11 cellular contexts compared by ENCODE assay signal in the genomic region with DNA sequence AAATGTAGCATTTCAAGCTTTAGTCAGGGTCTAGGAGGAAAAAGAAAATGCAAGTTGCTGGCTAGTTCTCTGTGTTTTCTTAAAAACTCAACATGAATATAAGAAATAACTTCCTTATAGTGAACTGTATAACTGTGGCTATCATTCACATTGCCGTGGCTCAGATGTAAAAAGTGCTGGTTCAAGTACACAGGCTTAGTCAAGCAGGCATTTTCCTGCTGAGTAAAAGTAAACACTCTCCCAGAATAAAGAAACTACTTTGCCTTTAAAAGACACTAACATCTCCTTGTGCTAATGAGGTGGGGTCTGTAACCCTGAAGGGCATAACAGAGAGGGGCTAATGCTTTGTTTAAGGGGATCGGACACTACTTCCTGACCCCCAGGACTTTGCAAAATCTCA. TPM values are rescaled to one million over a fixed set of nuclear protein-coding genes. Genes with fewer than 3 reads are reported as not detected.
DNase-seq lines count a peak whose midpoint lies in the region; ATAC-seq, FAIRE-seq and TF ChIP-seq lines count a peak whose summit lies in the region.
"Had no signal": no experiment of that assay in that cellular context is flagged by ENCODE, and none has a peak within 500 bp of the region (broad histone marks: within the 10 kb centered on the region; RNA-seq: fewer than 3 reads in every experiment).

No MANE protein-coding gene starts in this region.

- H3K4me3 ChIP-seq in AG04450 (ENCODE audit: low read depth, low read length) (peak overlapping the region; percentile 38), HAP-1 (peak overlapping the region; percentile 8), astrocyte (ENCODE audit: insufficient read depth, low read depth, low read length) (peak overlapping the region; percentile 45), mesendoderm (ENCODE audit: low read length) (no peak overlapping the region), pancreas (no peak overlapping the region)

- H2BK120ac ChIP-seq in mesendoderm (ENCODE audit: low read depth, low read length) = no peak overlapping the region

- peaks cover 69% of the 10 kb centered on the region for H3K36me3 ChIP-seq in HAP-1 (replicated peaks)
- H3K36me3 ChIP-seq in astrocyte (ENCODE audit: insufficient read depth, low read length) = peaks cover 38% of the 10 kb centered on the region
- H3K36me3 ChIP-seq in mesendoderm (ENCODE audit: control insufficient read depth, insufficient read depth, low read length) = peaks cover 2% of the 10 kb centered on the region
- H3K36me3 ChIP-seq in pancreas = no peaks in the 10 kb centered on the region

- no peaks in the 10 kb centered on the region; the same call in 1 of the 2 replicates for H3K9me3 ChIP-seq in AG04450 (ENCODE audit: control insufficient read depth, insufficient read depth, low read length)
- no peaks in the 10 kb centered on the region for H3K9me3 ChIP-seq in HAP-1
- H3K9me3 ChIP-seq in astrocyte (ENCODE audit: insufficient read depth, low read depth, low read length) = no peaks in the 10 kb centered on the region
- no peaks in the 10 kb centered on the region for H3K9me3 ChIP-seq in pancreas

- H3K4me1 ChIP-seq in HAP-1 = peaks cover 40% of the 10 kb centered on the region
- H3K4me1 ChIP-seq in astrocyte (ENCODE audit: insufficient read depth, low read length) = peaks cover 37% of the 10 kb centered on the region
- peaks cover 3% of the 10 kb centered on the region for H3K4me1 ChIP-seq in mesendoderm (ENCODE audit: control insufficient read depth, low read depth, low read length)
- H3K4me1 ChIP-seq in pancreas = peaks cover 14 to 32% (median 16%) of the 10 kb centered on the region in 3 donors

- no CpG with 5 or more reads among the region's 2 CpGs for WGBS in mesendoderm (ENCODE audit: extremely low coverage, insufficient coverage, low lambda C conversion rate)
- 48 to 52% methylated on average over 2 of the region's 2 CpGs for WGBS in pancreas, 2 donors

- no peak overlapping the region for H4K8ac ChIP-seq in mesendoderm (ENCODE audit: low read depth, low read length)

- H3K4me2 ChIP-seq in astrocyte (ENCODE audit: low read length) (peak overlapping the region; percentile 92), mesendoderm (ENCODE audit: low read length) (no peak overlapping the region)

- ATAC-seq in pancreas (no peak), HG03520 (IDR thresholded peaks at IDR 0.05; ENCODE audit: unreplicated experiment) (no peak)

- no peak overlapping the region for H2AFZ ChIP-seq in astrocyte (ENCODE audit: low read depth, low read length)

- peak overlapping the region; percentile 92 for H3K4me3 Mint-ChIP-seq in astrocyte (ENCODE audit: unreplicated experiment)

- no peak overlapping the region for H3K56ac ChIP-seq in mesendoderm (ENCODE audit: low read length)

- H3K18ac ChIP-seq in mesendoderm (ENCODE audit: low read length) = no peak overlapping the region

- H3K27me3 ChIP-seq in AG04450 (ENCODE audit: control insufficient read depth, insufficient read depth, low read length) (no peaks in the 10 kb centered on the region), HAP-1 (ENCODE audit: low read depth) (no peaks in the 10 kb centered on the region), astrocyte (ENCODE audit: insufficient read depth, low read length) (no peaks in the 10 kb centered on the region), mesendoderm (ENCODE audit: insufficient read depth, low read length, poor library complexity) (no peaks in the 10 kb centered on the region), pancreas (no peaks in the 10 kb centered on the region)

- POLR2A ChIA-PET in AG04450 (lab: Yijun Ruan, JAX) = no interaction called here

- peaks cover 64% of the 10 kb centered on the region for H4K20me1 ChIP-seq in astrocyte (ENCODE audit: insufficient read depth, low read length)

- H3K27ac ChIP-seq in AG04450 (ENCODE audit: low read depth, low read length) (no peak overlapping the region), astrocyte (ENCODE audit: low read depth, low read length) (peak overlapping the region; percentile 29), mesendoderm (ENCODE audit: low read depth, low read length) (no peak overlapping the region), pancreas (peak overlapping the region in 1 of 4 donors; percentile 28)

- H4K5ac ChIP-seq in mesendoderm (ENCODE audit: low read length) = no peak overlapping the region

- no peaks in the 10 kb centered on the region for H3K9me3 Mint-ChIP-seq in astrocyte (ENCODE audit: unreplicated experiment)

- H3K4ac ChIP-seq in mesendoderm (ENCODE audit: low read depth, low read length) = no peak overlapping the region

- peaks cover 17% of the 10 kb centered on the region for H3K79me1 ChIP-seq in mesendoderm (ENCODE audit: low read length)

- no peak for FAIRE-seq in astrocyte (lab: Jason Lieb, UNC)
- FAIRE-seq in pancreas (lab: Jason Lieb, UNC) = no peak

- no peak overlapping the region for H2BK15ac ChIP-seq in mesendoderm (replicated peaks; ENCODE audit: low read depth)

- peak overlapping the region; percentile 71 for H3K9ac ChIP-seq in astrocyte (ENCODE audit: low read length)
- peak overlapping the region; percentile 15 for H3K9ac ChIP-seq in mesendoderm (ENCODE audit: low read length)

- CTCF ChIA-PET in AG04450 (lab: Charles Lee) = interaction anchor here (0.9 to 2.0 kb wide), 2 partner anchors 58 to 158 kb away, joined by 3 to 9 read pairs; no protein-coding TSS in a partner anchor

- peaks cover 44% of the 10 kb centered on the region for H3K4me1 Mint-ChIP-seq in astrocyte (ENCODE audit: low read depth, unreplicated experiment)

- no peak overlapping the region for H2BK5ac ChIP-seq in mesendoderm (ENCODE audit: low read length)

- no peak overlapping the region for H2AK5ac ChIP-seq in mesendoderm (ENCODE audit: low read length)

- in situ Hi-C loops in HAP-1 (cut with MboI; ENCODE audit: low sequenced_read_pairs) = loop anchor here (25.0 kb wide), 1 partner anchor 908 kb away; a partner anchor contains a TSS

- no peak overlapping the region for H3K23ac ChIP-seq in mesendoderm (ENCODE audit: low read length)

- no peak for DNase-seq in AG04450 (ENCODE audit: low read depth, low spot score)
- no peak for DNase-seq in HAP-1 (ENCODE audit: low spot score in 2 of 2)
- no peak for DNase-seq in astrocyte (ENCODE audit: low read depth)
- DNase-seq in mesendoderm = no peak
- DNase-seq in H4 (ENCODE audit: low spot score) = no peak
- no peak for DNase-seq in pancreas
- no peak for DNase-seq in NCI-H1417 treated with DMSO at 0.1 percent for 48 hours (lab: John Stamatoyannopoulos, UW)
- DNase-seq: activated gamma-delta T cell, head of caudate nucleus, SIG-M5 had no signal

- intact Hi-C loops in pancreas (cut with DNase I) = no loop called here

- no peak overlapping the region for H3K27ac Mint-ChIP-seq in astrocyte (ENCODE audit: unreplicated experiment)

- H3K27me3 Mint-ChIP-seq in astrocyte (ENCODE audit: low read depth, unreplicated experiment) = no peaks in the 10 kb centered on the region

- H3K36me3 Mint-ChIP-seq in astrocyte (ENCODE audit: low read depth, unreplicated experiment) = peaks cover 10% of the 10 kb centered on the region

- H3K79me2 ChIP-seq in astrocyte (ENCODE audit: insufficient read depth, low read length) = peaks cover 82% of the 10 kb centered on the region
- H3K79me2 ChIP-seq in mesendoderm (ENCODE audit: control insufficient read depth, insufficient read depth, low read length) = peaks cover 12% of the 10 kb centered on the region

- TF ChIP-seq CTCF in AG04450 (IDR thresholded peaks at IDR 0.05; ENCODE audit: low read depth, low read length) (no peak), astrocyte (IDR thresholded peaks at IDR 0.05; ENCODE audit: insufficient read depth, low read depth, low read length) (no peak), pancreas (IDR thresholded peaks at IDR 0.05) (no peak)

RNA-seq across cellular contexts. Expression of a gene that starts 3.3 kb away (rescaled TPM):
- polyA plus RNA-seq in AG04450 (2011; rRNA removed) = 70.8 and 84.3 TPM in 2 replicates
- 9.6 and 11.4 TPM in 2 replicates for polyA minus RNA-seq in AG04450 (2011; rRNA and poly(A)+ RNA removed)
- 91.0 and 94.4 TPM in 2 replicates for total RNA-seq in astrocyte
- 61.1 TPM for polyA plus RNA-seq in mesendoderm (2013, experiment 1 of 2)
- 59.6 TPM for polyA plus RNA-seq in mesendoderm (2013, experiment 2 of 2)
- total RNA-seq in H4 (2014; rRNA removed; shearing (Covaris generic)) = 45.0 and 50.5 TPM in 2 replicates
- total RNA-seq in pancreas = 10 to 100 TPM; 11.2 to 28.2 (median 21.7) TPM
- 10 to 100 TPM; 25.5 to 38.0 TPM for polyA plus RNA-seq in pancreas

RNA-seq across cellular contexts. Expression of a gene that starts 9.6 kb away (rescaled TPM):
- polyA plus RNA-seq in AG04450 (2011; rRNA removed) (not detected in 2 replicates), pancreas (1 to 10 TPM in 1 of 2 donors, under 1 TPM in 1; 0.15 to 1.2 TPM)
- polyA minus RNA-seq in AG04450 (2011; rRNA and poly(A)+ RNA removed) = not detected in 2 replicates
- total RNA-seq in astrocyte (not detected in 2 replicates), pancreas (under 1 TPM in 5 of 6 donors, not detected in 1; 0.04 to 0.21 (median 0.09) TPM)
- not detected for polyA plus RNA-seq in mesendoderm (2013, experiment 1 of 2)
- polyA plus RNA-seq in mesendoderm (2013, experiment 2 of 2) = not detected
- not detected in 2 replicates for total RNA-seq in H4 (2014; rRNA removed; shearing (Covaris generic))

RNA-seq across cellular contexts. Expression of a gene that starts 13.8 kb away (rescaled TPM):
- polyA plus RNA-seq in AG04450 (2011; rRNA removed) (51.7 and 58.2 TPM in 2 replicates), pancreas (10 to 100 TPM in 1 of 2 donors, 1 to 10 TPM in 1; 8.4 to 24.9 TPM)
- polyA minus RNA-seq in AG04450 (2011; rRNA and poly(A)+ RNA removed) = 50.3 and 58.5 TPM in 2 replicates
- total RNA-seq in astrocyte (55.1 and 68.8 TPM in 2 replicates), pancreas (10 to 100 TPM; 12.6 to 23.2 (median 18.9) TPM)
- polyA plus RNA-seq in mesendoderm (2013, experiment 1 of 2) = 23.0 TPM
- 24.1 TPM for polyA plus RNA-seq in mesendoderm (2013, experiment 2 of 2)
- 46.9 and 53.4 TPM in 2 replicates for total RNA-seq in H4 (2014; rRNA removed; shearing (Covaris generic))

RNA-seq across cellular contexts. Expression of a gene that starts 21.8 kb away (rescaled TPM):
- polyA plus RNA-seq in AG04450 (2011; rRNA removed) (141 and 156 TPM in 2 replicates), pancreas (10 to 100 TPM; 51.3 to 88.2 TPM)
- polyA minus RNA-seq in AG04450 (2011; rRNA and poly(A)+ RNA removed) = 67.9 and 73.2 TPM in 2 replicates
- total RNA-seq in astrocyte (112 and 126 TPM in 2 replicates), pancreas (100 to 1,000 TPM in 1 of 6 donors, 10 to 100 TPM in 5; 33.7 to 107 (median 43.4) TPM)
- 21.7 TPM for polyA plus RNA-seq in mesendoderm (2013, experiment 1 of 2)
- polyA plus RNA-seq in mesendoderm (2013, experiment 2 of 2) = 22.0 TPM
- 0.17 and 0.18 TPM in 2 replicates for total RNA-seq in H4 (2014; rRNA removed; shearing (Covaris generic))

RNA-seq across cellular contexts. Expression of a gene that starts 47.8 kb away (rescaled TPM):
- polyA plus RNA-seq in AG04450 (2011; rRNA removed) (69.6 and 79.9 TPM in 2 replicates), pancreas (10 to 100 TPM; 41.7 to 66.4 TPM)
- 57.0 and 62.3 TPM in 2 replicates for polyA minus RNA-seq in AG04450 (2011; rRNA and poly(A)+ RNA removed)
- total RNA-seq in astrocyte (56.7 and 70.4 TPM in 2 replicates), pancreas (10 to 100 TPM; 17.3 to 42.3 (median 25.2) TPM)
- polyA plus RNA-seq in mesendoderm (2013, experiment 1 of 2) = 54.9 TPM
- 53.5 TPM for polyA plus RNA-seq in mesendoderm (2013, experiment 2 of 2)
- 19.0 and 44.2 TPM in 2 replicates for total RNA-seq in H4 (2014; rRNA removed; shearing (Covaris generic))

Comparison
In these comparisons a context has a peak if more than half of its experiments do, and no peak if none do; other contexts are left out.
1. H3K4me3 ChIP-seq: peak in AG04450 (single experiment), HAP-1 (single experiment) and astrocyte (single experiment); none in mesendoderm (single experiment) and pancreas (0 of 4).